30 cellular contexts compared by ENCODE assay signal in genomic region chr19:3190470-3190770, GRCh38. TPM values are rescaled to one million over a fixed set of nuclear protein-coding genes. Genes with fewer than 3 reads are reported as not detected.
"Had no signal": no experiment of that assay in that cellular context is flagged by ENCODE, and none has a peak within 500 bp of the region (broad histone marks: within the 10 kb centered on the region; RNA-seq: fewer than 3 reads in every experiment).

No MANE protein-coding gene starts in this region.

- H3K9me3 Mint-ChIP-seq: nephron; neural progenitor cell; stimulated activated effector memory CD8-positive, alpha-beta T cell treated with anti-CD3 and anti-CD28 coated beads, Interleukin-12 subunit alpha, Interleukin-12 subunit beta, amount 100 ng/mL, for 72 hours had no signal

- H3K27ac Mint-ChIP-seq: naive thymus-derived CD4-positive, alpha-beta T cell; nephron; stimulated activated effector memory CD8-positive, alpha-beta T cell treated with anti-CD3 and anti-CD28 coated beads, Interleukin-12 subunit alpha, Interleukin-12 subunit beta, amount 100 ng/mL, for 72 hours had no signal

- H3K36me3 ChIP-seq: gastrocnemius medialis, neural progenitor cell, ovary, uterus had no signal

- H3K9me3 ChIP-seq: gastrocnemius medialis, ovary, psoas muscle, sigmoid colon, stomach, testis, tibial artery, upper lobe of left lung, uterus had no signal

- H3K4me3 Mint-ChIP-seq: nephron; neural progenitor cell; stimulated activated effector memory CD8-positive, alpha-beta T cell treated with anti-CD3 and anti-CD28 coated beads, Interleukin-12 subunit alpha, Interleukin-12 subunit beta, amount 100 ng/mL, for 72 hours had no signal

- H3K4me3 ChIP-seq: dorsolateral prefrontal cortex, gastrocnemius medialis, neural progenitor cell, ovary, psoas muscle, sigmoid colon, stomach, testis, tibial artery, upper lobe of left lung, uterus had no signal

- H3K27me3 ChIP-seq: dorsolateral prefrontal cortex, gastrocnemius medialis, neural progenitor cell, ovary, sigmoid colon, stomach, testis, tibial artery, upper lobe of left lung, uterus had no signal

- ATAC-seq: gastrocnemius medialis; left lobe of liver; naive thymus-derived CD4-positive, alpha-beta T cell; psoas muscle; right cardiac atrium; stimulated activated effector memory CD8-positive, alpha-beta T cell treated with anti-CD3 and anti-CD28 coated beads, Interleukin-12 subunit alpha, Interleukin-12 subunit beta, amount 100 ng/mL, for 72 hours had no signal

- H3K27ac ChIP-seq: dorsolateral prefrontal cortex, gastrocnemius medialis, neural progenitor cell, ovary, psoas muscle, sigmoid colon, stomach, testis, tibial artery, uterus had no signal

- DNase-seq: dorsolateral prefrontal cortex; effector CD4-positive, alpha-beta T cell; foreskin fibroblast; gastrocnemius medialis; head of caudate nucleus; mammary epithelial cell; mesendoderm; midbrain; occipital lobe; posterior cingulate gyrus; psoas muscle; sigmoid colon; stimulated activated CD4-positive, alpha-beta T cell treated with anti-CD3 and anti-CD28 coated beads, Interleukin-2, amount 100 ng/mL, for 24 hours; stimulated activated CD4-positive, alpha-beta T cell treated with anti-CD3 and anti-CD28 coated beads, Interleukin-4, amount 100 ng/mL, for 24 hours; stimulated activated naive CD4-positive, alpha-beta T cell treated with Interleukin-2 at 50 U/mL for 16 hours; stomach; tibial artery; uterus had no signal

RNA-seq across cellular contexts. Expression of gene CELF5, which starts 34.0 kb away (rescaled TPM):
- total RNA-seq: gastrocnemius medialis, psoas muscle, skeletal muscle tissue, subcutaneous adipose tissue had no signal

RNA-seq across cellular contexts. Expression of gene GNA15, which starts 54.6 kb away (rescaled TPM):
- total RNA-seq: renal cortical epithelial cell had no signal
